33 cellular contexts compared by ENCODE assay signal in genomic region chr17:19454074-19454473, GRCh38. TPM values are rescaled to one million over a fixed set of nuclear protein-coding genes. Genes with fewer than 3 reads are reported as not detected.
"Had no signal": no experiment of that assay in that cellular context is flagged by ENCODE, and none has a peak within 500 bp of the region (broad histone marks: within the 10 kb centered on the region; RNA-seq: fewer than 3 reads in every experiment).

No MANE protein-coding gene starts in this region.

- DNase-seq: activated B cell treated with CpG ODN at 0.5 μM for 24 hours; activated CD4-positive, alpha-beta T cell treated with anti-CD3 and anti-CD28 coated beads for 48 hours; activated CD4-positive, alpha-beta T cell treated with anti-CD3 and anti-CD28 coated beads, Interleukin-2, amount 50 U/mL, for 4 hours; activated CD4-positive, CD25-positive, alpha-beta regulatory T cell treated with anti-CD3 and anti-CD28 coated beads, Interleukin-2, amount 50 U/mL, for 72 hours; activated CD8-positive, alpha-beta T cell treated with anti-CD3 and anti-CD28 coated beads for 36 hours; activated naive CD4-positive, alpha-beta T cell; activated naive CD4-positive, alpha-beta T cell treated with anti-CD3 and anti-CD28 coated beads, Interleukin-2, amount 50 U/mL, for 16 hours; activated naive CD8-positive, alpha-beta T cell treated with anti-CD3 and anti-CD28 coated beads for 36 hours; activated T-cell treated with anti-CD3 and anti-CD28 coated beads, Interleukin-2, amount 50 U/mL, for 1 hour; activated T-cell treated with anti-CD3 and anti-CD28 coated beads, Interleukin-2, amount 50 U/mL, for 72 hours; amygdala; Kasumi-1; KBM-7; MG63; NCI-H1048; NCI-H1105 treated with DMSO at 0.1 percent for 48 hours; NCI-H1436; NCI-H1694; NCI-H1930; NCI-H2081 treated with DMSO at 0.1 percent for 48 hours; NCI-H345; NCI-H524 treated with DMSO at 0.1 percent for 48 hours; PC-3; Peyer's patch; RPMI8226; SHP77 treated with DMSO at 0.1 percent for 48 hours; SK-N-SH had no signal

- ATAC-seq: activated CD8-positive, alpha-beta T cell treated with anti-CD3 and anti-CD28 coated beads for 36 hours; activated T-cell treated with anti-CD3 and anti-CD28 coated beads, Interleukin-2, amount 50 U/mL, for 72 hours; activated T-helper 17 cell treated with anti-CD3 and anti-CD28 coated beads, Interleukin-2, amount 50 U/mL, for 72 hours; PC-3 had no signal

- H3K27me3 ChIP-seq: ascending aorta, breast epithelium, MG63, Peyer's patch, SJSA1 had no signal

- H3K4me2 ChIP-seq: SK-N-SH had no signal

- H3K4me3 ChIP-seq: ascending aorta, breast epithelium, MG63, Peyer's patch, SJSA1 had no signal

- H3K27ac Mint-ChIP-seq: activated B cell treated with CpG ODN at 0.5 μM for 24 hours; activated CD8-positive, alpha-beta T cell treated with anti-CD3 and anti-CD28 coated beads for 36 hours; activated naive CD8-positive, alpha-beta T cell treated with anti-CD3 and anti-CD28 coated beads for 36 hours; activated T-cell treated with anti-CD3 and anti-CD28 coated beads, Interleukin-2, amount 50 U/mL, for 72 hours; activated T-helper 17 cell treated with anti-CD3 and anti-CD28 coated beads, Interleukin-2, amount 50 U/mL, for 72 hours; T-helper 1 cell treated with Interleukin-12 subunit alpha and Interleukin-12 subunit beta and Interleukin-4 antibody, amounts not matched to agents 30 μg/mL and 1 μg/mL, for 36 hours; T-helper 2 cell treated with Interferon-gamma antibody and Interleukin-4, amounts not matched to agents 5 μg/mL and 100 μg/mL, for 36 hours had no signal

- H3K9me3 Mint-ChIP-seq: activated B cell treated with CpG ODN at 0.5 μM for 24 hours; activated CD8-positive, alpha-beta T cell treated with anti-CD3 and anti-CD28 coated beads for 36 hours; activated naive CD8-positive, alpha-beta T cell treated with anti-CD3 and anti-CD28 coated beads for 36 hours; activated T-cell treated with anti-CD3 and anti-CD28 coated beads, Interleukin-2, amount 50 U/mL, for 72 hours; activated T-helper 17 cell treated with anti-CD3 and anti-CD28 coated beads, Interleukin-2, amount 50 U/mL, for 72 hours; T-helper 1 cell treated with Interleukin-12 subunit alpha and Interleukin-12 subunit beta and Interleukin-4 antibody, amounts not matched to agents 30 μg/mL and 1 μg/mL, for 36 hours; T-helper 2 cell treated with Interferon-gamma antibody and Interleukin-4, amounts not matched to agents 5 μg/mL and 100 μg/mL, for 36 hours had no signal

- H3K4me1 Mint-ChIP-seq: activated B cell treated with CpG ODN at 0.5 μM for 24 hours had no signal

- H3K27ac ChIP-seq: ascending aorta, breast epithelium, Peyer's patch, SJSA1 had no signal

- H3K36me3 ChIP-seq: ascending aorta, breast epithelium, MG63, Peyer's patch, SJSA1 had no signal

- H3K9me3 ChIP-seq: ascending aorta, breast epithelium, MG63, Peyer's patch, SJSA1, SK-N-SH had no signal

- H3K36me3 Mint-ChIP-seq: activated naive CD8-positive, alpha-beta T cell treated with anti-CD3 and anti-CD28 coated beads for 36 hours had no signal

- H3K4me1 ChIP-seq: Peyer's patch had no signal

- H3K4me3 Mint-ChIP-seq: activated B cell treated with CpG ODN at 0.5 μM for 24 hours; activated CD8-positive, alpha-beta T cell treated with anti-CD3 and anti-CD28 coated beads for 36 hours; activated naive CD8-positive, alpha-beta T cell treated with anti-CD3 and anti-CD28 coated beads for 36 hours; activated T-cell treated with anti-CD3 and anti-CD28 coated beads, Interleukin-2, amount 50 U/mL, for 72 hours; activated T-helper 17 cell treated with anti-CD3 and anti-CD28 coated beads, Interleukin-2, amount 50 U/mL, for 72 hours; T-helper 1 cell treated with Interleukin-12 subunit alpha and Interleukin-12 subunit beta and Interleukin-4 antibody, amounts not matched to agents 30 μg/mL and 1 μg/mL, for 36 hours; T-helper 2 cell treated with Interferon-gamma antibody and Interleukin-4, amounts not matched to agents 5 μg/mL and 100 μg/mL, for 36 hours had no signal

- H3K9me2 ChIP-seq: SK-N-SH had no signal

RNA-seq across cellular contexts. Expression of gene RNF112, which starts 43.0 kb away (rescaled TPM):
- total RNA-seq: SJSA1 had no signal
